Comparison of ENCODE assay signal across 8 cellular contexts in genomic region chr1:99808391-99809115, GRCh38. TPM values are rescaled to one million over a fixed set of nuclear protein-coding genes. Genes with fewer than 3 reads are reported as not detected.
DNase-seq lines count a peak whose midpoint lies in the region; ATAC-seq and TF ChIP-seq lines count a peak whose summit lies in the region.

No MANE protein-coding gene starts in this region.

- H3K36me3 Mint-ChIP-seq in activated CD4-positive, alpha-beta T cell treated with anti-CD3 and anti-CD28 coated beads, Interleukin-2, amount 10 ng/mL, durations not matched to agents 24 days and 14 days (ENCODE audit: low read depth), result no peaks in the 10 kb centered on the region
- no peaks in the 10 kb centered on the region for H3K36me3 Mint-ChIP-seq in neural progenitor cell

- H4K20me1 ChIP-seq in neural progenitor cell (ENCODE audit: low read depth), result no peaks in the 10 kb centered on the region

- no peaks in the 10 kb centered on the region for H3K36me3 ChIP-seq in neural progenitor cell

- ATAC-seq in GM19452 (IDR thresholded peaks at IDR 0.05; ENCODE audit: unreplicated experiment) (peak; percentile 95), HG03442 (IDR thresholded peaks at IDR 0.05; ENCODE audit: unreplicated experiment) (peak; percentile 94)

- H3K9me3 Mint-ChIP-seq in activated CD4-positive, alpha-beta T cell treated with anti-CD3 and anti-CD28 coated beads, Interleukin-2, amount 10 ng/mL, durations not matched to agents 24 days and 14 days, result no peaks in the 10 kb centered on the region
- no peaks in the 10 kb centered on the region for H3K9me3 Mint-ChIP-seq in neural progenitor cell

- no peaks in the 10 kb centered on the region for H3F3A ChIP-seq in neural progenitor cell (ENCODE audit: low read depth)

- H3K27me3 Mint-ChIP-seq in activated CD4-positive, alpha-beta T cell treated with anti-CD3 and anti-CD28 coated beads, Interleukin-2, amount 10 ng/mL, durations not matched to agents 24 days and 14 days, result peaks cover 20% of the 10 kb centered on the region
- no peaks in the 10 kb centered on the region for H3K27me3 Mint-ChIP-seq in neural progenitor cell (ENCODE audit: insufficient read depth, low read depth)

- H3K4me1 ChIP-seq in neural progenitor cell, result no peaks in the 10 kb centered on the region

- H3K27me3 ChIP-seq in neural progenitor cell, result no peaks in the 10 kb centered on the region

- no peaks in the 10 kb centered on the region for H3K79me2 ChIP-seq in neural progenitor cell (ENCODE audit: low read depth)

- no peaks in the 10 kb centered on the region for H3K9me3 ChIP-seq in neural progenitor cell (ENCODE audit: low read depth)

- H3K4me2 ChIP-seq in neural progenitor cell, result no peak overlapping the region

- intact Hi-C loops in activated CD4-positive, alpha-beta T cell treated with anti-CD3 and anti-CD28 coated beads, Interleukin-2, amount 10 ng/mL, durations not matched to agents 24 days and 14 days (cut with micrococcal nuclease), result loop anchor here (1.0 to 5.0 kb wide), 9 partner anchors 42 to 1060 kb away; partner anchors contain the start of genes AGL, CDC14A, RTCA and SLC35A3

- H2AFZ ChIP-seq in neural progenitor cell (replicated peaks), result peak overlapping the region; percentile 95

- peak; percentile 84 for DNase-seq in DMS79 treated with DMSO at 0.1 percent for 48 hours (lab: John Stamatoyannopoulos, UW)
- DNase-seq in NCI-H2227 treated with DMSO at 0.1 percent for 48 hours (lab: John Stamatoyannopoulos, UW), result peak; percentile 66
- peak; percentile 85 for DNase-seq in activated CD4-positive, alpha-beta T cell treated with anti-CD3 and anti-CD28 coated beads, Interleukin-2, amount 10 ng/mL, durations not matched to agents 24 days and 14 days
- peak; percentile 87 to 93 for DNase-seq in foreskin fibroblast
- DNase-seq in neural progenitor cell (ENCODE audit: low spot score), result peak; percentile 87
- no peak for DNase-seq in effector CD8-positive, alpha-beta T cell (lab: John Stamatoyannopoulos, UW)

- TF ChIP-seq CTCF in foreskin fibroblast (IDR thresholded peaks at IDR 0.05; ENCODE audit: low read depth, low read length), result peak; percentile 33
- TF ChIP-seq CTCF in neural progenitor cell (IDR thresholded peaks at IDR 0.05), result peak; percentile 80

- no peak overlapping the region for H3K9ac ChIP-seq in neural progenitor cell

- peak overlapping the region; percentile 22 for H3K4me3 Mint-ChIP-seq in activated CD4-positive, alpha-beta T cell treated with anti-CD3 and anti-CD28 coated beads, Interleukin-2, amount 10 ng/mL, durations not matched to agents 24 days and 14 days
- H3K4me3 Mint-ChIP-seq in neural progenitor cell, result no peak overlapping the region

- H3K4me3 ChIP-seq in foreskin fibroblast (ENCODE audit: low read depth in 1 of 2, low read length in 2 of 2) (peak overlapping the region; percentile 2 to 23), neural progenitor cell (no peak overlapping the region)

- no peak overlapping the region for H3K27ac ChIP-seq in neural progenitor cell

- peaks cover 18% of the 10 kb centered on the region for H3K4me1 Mint-ChIP-seq in activated CD4-positive, alpha-beta T cell treated with anti-CD3 and anti-CD28 coated beads, Interleukin-2, amount 10 ng/mL, durations not matched to agents 24 days and 14 days
- H3K4me1 Mint-ChIP-seq in neural progenitor cell, result peaks cover 9% of the 10 kb centered on the region

- H3K27ac Mint-ChIP-seq in activated CD4-positive, alpha-beta T cell treated with anti-CD3 and anti-CD28 coated beads, Interleukin-2, amount 10 ng/mL, durations not matched to agents 24 days and 14 days, result no peak overlapping the region
- peak overlapping the region; percentile 30 for H3K27ac Mint-ChIP-seq in neural progenitor cell

RNA-seq across cellular contexts. Expression of gene AGL, which starts 41.6 kb away (rescaled TPM):
- total RNA-seq in activated CD4-positive, alpha-beta T cell treated with anti-CD3 and anti-CD28 coated beads, Interleukin-2, amount 10 ng/mL, durations not matched to agents 24 days and 14 days, result 12.9 and 13.7 TPM in 2 replicates
- total RNA-seq in neural progenitor cell (ENCODE audit: low replicate concordance), result 13.0 and 23.4 TPM in 2 replicates

RNA-seq across cellular contexts. Expression of gene FRRS1, which starts 42.1 kb away (rescaled TPM):
- 0.24 and 0.28 TPM in 2 replicates for total RNA-seq in activated CD4-positive, alpha-beta T cell treated with anti-CD3 and anti-CD28 coated beads, Interleukin-2, amount 10 ng/mL, durations not matched to agents 24 days and 14 days
- total RNA-seq in neural progenitor cell (ENCODE audit: low replicate concordance), result 4.3 and 5.1 TPM in 2 replicates
